ENCODE assay signal across 8 cellular contexts in genomic region chr19:30227661-30228112, GRCh38.
DNase-seq lines count a peak whose midpoint lies in the region; ATAC-seq and TF ChIP-seq lines count a peak whose summit lies in the region.

No MANE protein-coding gene starts in this region.

- peaks cover 3% of the 10 kb centered on the region for H3K36me3 Mint-ChIP-seq in chondrocyte (ENCODE audit: low read depth)

- no peak overlapping the region for H3K27ac Mint-ChIP-seq in chondrocyte (ENCODE audit: unreplicated experiment)

- H3K9me3 Mint-ChIP-seq in chondrocyte (ENCODE audit: low read depth): no peaks in the 10 kb centered on the region

- peaks cover 32% of the 10 kb centered on the region for H3K4me1 Mint-ChIP-seq in chondrocyte (ENCODE audit: low read depth)

- peaks cover 68% of the 10 kb centered on the region for H3K27me3 Mint-ChIP-seq in chondrocyte (ENCODE audit: low read depth)

- peak; percentile 80 for DNase-seq in Ammon's horn (ENCODE audit: low spot score)
- no peak for DNase-seq in chondrocyte (ENCODE audit: low spot score)
- peak in 1 of 2 donors; percentile 71 for DNase-seq in left colon
- peak; percentile 54 for DNase-seq in stimulated activated CD4-positive, alpha-beta T cell treated with anti-CD3 and anti-CD28 coated beads, Interleukin-4, amount 100 ng/mL, for 1 hour
- no peak for DNase-seq in DMS53 (lab: John Stamatoyannopoulos, UW)

- intact Hi-C loops in left colon (cut with DNase I, micrococcal nuclease): no loop called here

- TF ChIP-seq CTCF in chondrocyte (IDR thresholded peaks at IDR 0.05): peak; percentile 79

- peak overlapping the region; percentile 78 for H3K4me3 Mint-ChIP-seq in chondrocyte (ENCODE audit: unreplicated experiment)

- ATAC-seq in GM18861 (IDR thresholded peaks at IDR 0.05; ENCODE audit: unreplicated experiment): peak; percentile 59
- ATAC-seq in HG03442 (IDR thresholded peaks at IDR 0.05; ENCODE audit: unreplicated experiment): peak; percentile 83
- ATAC-seq in SK-N-SH treated with all-trans-retinoic acid at 6 μM for 48 hours: peak; percentile 82
- peak; percentile 91 for ATAC-seq in left colon

TF ChIP-seq in SK-N-SH treated with all-trans-retinoic acid at 6 μM for 48 hours, 23 proteins besides CTCF, POLR2A, EP300 and RAD21:
- TF ChIP-seq BACH2 (CRISPR knock-in tag; IDR thresholded peaks at IDR 0.05; ENCODE audit: borderline replicate concordance): no peak
- TF ChIP-seq, protein P1, sequence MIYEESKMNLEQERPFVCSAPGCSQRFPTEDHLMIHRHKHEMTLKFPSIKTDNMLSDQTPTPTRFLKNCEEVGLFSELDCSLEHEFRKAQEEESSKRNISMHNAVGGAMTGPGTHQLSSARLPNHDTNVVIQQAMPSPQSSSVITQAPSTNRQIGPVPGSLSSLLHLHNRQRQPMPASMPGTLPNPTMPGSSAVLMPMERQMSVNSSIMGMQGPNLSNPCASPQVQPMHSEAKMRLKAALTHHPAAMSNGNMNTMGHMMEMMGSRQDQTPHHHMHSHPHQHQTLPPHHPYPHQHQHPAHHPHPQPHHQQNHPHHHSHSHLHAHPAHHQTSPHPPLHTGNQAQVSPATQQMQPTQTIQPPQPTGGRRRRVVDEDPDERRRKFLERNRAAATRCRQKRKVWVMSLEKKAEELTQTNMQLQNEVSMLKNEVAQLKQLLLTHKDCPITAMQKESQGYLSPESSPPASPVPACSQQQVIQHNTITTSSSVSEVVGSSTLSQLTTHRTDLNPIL (CRISPR knock-in tag; IDR thresholded peaks at IDR 0.05; ENCODE audit: low read depth): no peak
- no peak for TF ChIP-seq ZFP30 (CRISPR knock-in tag; IDR thresholded peaks at IDR 0.05)
- TF ChIP-seq ZNF8 (CRISPR knock-in tag; IDR thresholded peaks at IDR 0.05): no peak
- no peak for TF ChIP-seq ZNF565 (CRISPR knock-in tag; conservative IDR thresholded peaks at IDR 0.05; ENCODE audit: low read depth)
- no peak for TF ChIP-seq TOX (CRISPR knock-in tag; IDR thresholded peaks at IDR 0.05; ENCODE audit: borderline replicate concordance)
- no peak for TF ChIP-seq ESRRG (CRISPR knock-in tag; IDR thresholded peaks at IDR 0.05)
- no peak for TF ChIP-seq GLIS3 (CRISPR knock-in tag; IDR thresholded peaks at IDR 0.05)
- TF ChIP-seq ZFP3 (CRISPR knock-in tag; IDR thresholded peaks at IDR 0.05): no peak
- no peak for TF ChIP-seq PPARA (CRISPR knock-in tag; IDR thresholded peaks at IDR 0.05; ENCODE audit: borderline replicate concordance)
- TF ChIP-seq ZC3H10 (CRISPR knock-in tag; IDR thresholded peaks at IDR 0.05): no peak
TF ChIP-seq in SK-N-SH treated with all-trans-retinoic acid at 6 μM for 48 hours: peak in this region for 0.

Comparison
In these comparisons a context has a peak if more than half of its experiments do, and no peak if none do; other contexts are left out.
1. DNase-seq: peak in Ammon's horn (single experiment) and stimulated activated CD4-positive, alpha-beta T cell treated with anti-CD3 and anti-CD28 coated beads, Interleukin-4, amount 100 ng/mL, for 1 hour (single experiment); none in chondrocyte (single experiment) and DMS53 (single experiment).
2. Peak in every context shown above with its lines, with median percentiles within 50 percentile points of each other: ATAC-seq.